In genomic region chr3:133474251-133474801, GRCh38 we compare ENCODE assay signal across 1 cellular context.
TF ChIP-seq lines count a peak whose summit lies in the region.

No MANE protein-coding gene starts in this region.

TF ChIP-seq in HCT116, 20 proteins besides CTCF, POLR2A, EP300 and RAD21 (continued from another document):
- TF ChIP-seq, protein P1, sequence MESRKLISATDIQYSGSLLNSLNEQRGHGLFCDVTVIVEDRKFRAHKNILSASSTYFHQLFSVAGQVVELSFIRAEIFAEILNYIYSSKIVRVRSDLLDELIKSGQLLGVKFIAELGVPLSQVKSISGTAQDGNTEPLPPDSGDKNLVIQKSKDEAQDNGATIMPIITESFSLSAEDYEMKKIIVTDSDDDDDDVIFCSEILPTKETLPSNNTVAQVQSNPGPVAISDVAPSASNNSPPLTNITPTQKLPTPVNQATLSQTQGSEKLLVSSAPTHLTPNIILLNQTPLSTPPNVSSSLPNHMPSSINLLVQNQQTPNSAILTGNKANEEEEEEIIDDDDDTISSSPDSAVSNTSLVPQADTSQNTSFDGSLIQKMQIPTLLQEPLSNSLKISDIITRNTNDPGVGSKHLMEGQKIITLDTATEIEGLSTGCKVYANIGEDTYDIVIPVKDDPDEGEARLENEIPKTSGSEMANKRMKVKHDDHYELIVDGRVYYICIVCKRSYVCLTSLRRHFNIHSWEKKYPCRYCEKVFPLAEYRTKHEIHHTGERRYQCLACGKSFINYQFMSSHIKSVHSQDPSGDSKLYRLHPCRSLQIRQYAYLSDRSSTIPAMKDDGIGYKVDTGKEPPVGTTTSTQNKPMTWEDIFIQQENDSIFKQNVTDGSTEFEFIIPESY (IDR thresholded peaks at IDR 0.05; ENCODE audit: extremely low read depth, insufficient replicate concordance, low read length), result no peak
- TF ChIP-seq SP1 (IDR thresholded peaks at IDR 0.05; ENCODE audit: low read depth) (no peak), EZH2phosphoT487 (IDR thresholded peaks at IDR 0.05; ENCODE audit: borderline replicate concordance) (no peak), ATF3 (IDR thresholded peaks at IDR 0.05) (no peak), JUND (IDR thresholded peaks at IDR 0.05) (no peak)
TF ChIP-seq in HCT116: peak in this region for 0.
